In the genomic region with DNA sequence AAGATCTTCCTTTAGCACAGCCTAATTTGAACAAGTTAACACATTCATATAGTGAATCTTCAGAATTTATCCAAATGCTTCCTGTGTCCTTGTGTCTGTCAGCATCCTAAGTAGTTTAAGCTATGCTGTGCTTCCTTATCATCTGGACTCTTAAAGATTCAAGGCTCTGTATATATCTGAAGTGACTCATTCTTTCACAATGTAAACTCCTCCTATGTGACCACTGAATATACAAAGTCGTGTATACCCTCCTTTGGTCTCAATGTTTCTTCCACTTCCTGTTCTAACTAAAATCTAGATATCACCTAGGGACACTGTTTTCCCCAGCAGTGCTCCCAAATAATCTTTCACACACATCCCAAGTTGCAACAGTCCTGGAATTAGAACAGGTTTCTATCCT, we compare ENCODE assay signal across 24 cellular contexts.
DNase-seq lines count a peak whose midpoint lies in the region; ATAC-seq and TF ChIP-seq lines count a peak whose summit lies in the region.
"Had no signal": no experiment of that assay in that cellular context is flagged by ENCODE, and none has a peak within 500 bp of the region (broad histone marks: within the 10 kb centered on the region; RNA-seq: fewer than 3 reads in every experiment).

No MANE protein-coding gene starts in this region.

- CTCF ChIA-PET in A673 (lab: Charles Lee): no interaction called here
- CTCF ChIA-PET in activated CD8-positive, alpha-beta T cell treated with anti-CD3 and anti-CD28 coated beads, Interleukin-2, amount 10 ng/mL, durations not matched to agents 7 days and 5 days (lab: Charles Lee): no interaction called here

- DNase-seq in A673 (ENCODE audit: low spot score): peak; percentile 3
- DNase-seq in HT-29 (ENCODE audit: low spot score): peak; percentile 56
- no peak for DNase-seq in RWPE2 (ENCODE audit: low spot score)
- DNase-seq in fibroblast of peridontal ligament (ENCODE audit: extremely low read depth): peak; percentile 27
- DNase-seq in NCI-H2196 treated with DMSO at 0.1 percent for 48 hours (lab: John Stamatoyannopoulos, UW; ENCODE audit: unreplicated experiment): no peak
- DNase-seq in activated CD8-positive, alpha-beta T cell treated with anti-CD3 and anti-CD28 coated beads, Interleukin-2, amount 10 ng/mL, durations not matched to agents 7 days and 5 days: no peak
- no peak for DNase-seq in NCI-H748 treated with DMSO at 0.1 percent for 48 hours (lab: John Stamatoyannopoulos, UW)
- no peak for DNase-seq in iPS-NIHi7 (ENCODE audit: extremely low spot score)
- DNase-seq: activated B cell treated with CpG ODN at 0.5 μM for 24 hours; activated CD4-positive, alpha-beta memory T cell treated with anti-CD3 and anti-CD28 coated beads for 36 hours; activated gamma-delta T cell; activated T-cell treated with anti-CD3 and anti-CD28 coated beads for 4 hours; caudate nucleus; DMS 273 treated with DMSO at 0.1 percent for 48 hours; left colon; natural killer cell; NCI-H1417 treated with DMSO at 0.1 percent for 48 hours; NCI-H526; right lobe of liver; SK-N-SH; testis had no signal

- no TSS peak for BruUV-seq in A673 (replicated peaks; lab: Mats Ljungman, UMichigan)

- H3K4me3 ChIP-seq in A673 (ENCODE audit: low read depth, low read length, poor library complexity, severe bottlenecking): no peak overlapping the region
- no peak overlapping the region for H3K4me3 ChIP-seq in RWPE2 (ENCODE audit: severe bottlenecking)
- H3K4me3 ChIP-seq: A549, GM23338, right lobe of liver, testis had no signal

- no peaks in the 10 kb centered on the region for H3K36me3 Mint-ChIP-seq in activated CD8-positive, alpha-beta T cell treated with anti-CD3 and anti-CD28 coated beads, Interleukin-2, amount 10 ng/mL, durations not matched to agents 7 days and 5 days (ENCODE audit: low read depth)
- H3K36me3 Mint-ChIP-seq: activated CD4-positive, alpha-beta memory T cell treated with anti-CD3 and anti-CD28 coated beads for 36 hours had no signal

- H3K4me1 Mint-ChIP-seq in activated CD8-positive, alpha-beta T cell treated with anti-CD3 and anti-CD28 coated beads, Interleukin-2, amount 10 ng/mL, durations not matched to agents 7 days and 5 days (ENCODE audit: low read depth): no peaks in the 10 kb centered on the region
- H3K4me1 Mint-ChIP-seq: activated B cell treated with CpG ODN at 0.5 μM for 24 hours, natural killer cell had no signal

- H3K27ac Mint-ChIP-seq in activated CD8-positive, alpha-beta T cell treated with anti-CD3 and anti-CD28 coated beads, Interleukin-2, amount 10 ng/mL, durations not matched to agents 7 days and 5 days: no peak overlapping the region
- H3K27ac Mint-ChIP-seq: activated B cell treated with CpG ODN at 0.5 μM for 24 hours; activated CD4-positive, alpha-beta memory T cell treated with anti-CD3 and anti-CD28 coated beads for 36 hours; GM23338; natural killer cell had no signal

- POLR2A ChIA-PET in A673 (lab: Charles Lee; ENCODE audit: low non-redundant PET): no interaction called here
- POLR2A ChIA-PET in activated CD8-positive, alpha-beta T cell treated with anti-CD3 and anti-CD28 coated beads, Interleukin-2, amount 10 ng/mL, durations not matched to agents 7 days and 5 days (lab: Charles Lee): no interaction called here

- TF ChIP-seq CTCF in A673 (conservative IDR thresholded peaks at IDR 0.05; ENCODE audit: low read depth, low read length) (no peak), RWPE2 (IDR thresholded peaks at IDR 0.05; ENCODE audit: poor library complexity, severe bottlenecking) (no peak)

- no peak overlapping the region for H3K4me3 Mint-ChIP-seq in activated CD8-positive, alpha-beta T cell treated with anti-CD3 and anti-CD28 coated beads, Interleukin-2, amount 10 ng/mL, durations not matched to agents 7 days and 5 days
- H3K4me3 Mint-ChIP-seq: activated B cell treated with CpG ODN at 0.5 μM for 24 hours; activated CD4-positive, alpha-beta memory T cell treated with anti-CD3 and anti-CD28 coated beads for 36 hours; GM23338; natural killer cell had no signal

- H3K27me3 ChIP-seq in A673 (replicated peaks; ENCODE audit: insufficient read depth, low read depth, low read length, poor library complexity): no peaks in the 10 kb centered on the region
- H3K27me3 ChIP-seq in RWPE2 (ENCODE audit: insufficient read depth, poor library complexity, severe bottlenecking): peaks cover 9% of the 10 kb centered on the region
- H3K27me3 ChIP-seq: right lobe of liver, testis had no signal

- no peaks in the 10 kb centered on the region for H3K9me3 ChIP-seq in A673 (ENCODE audit: low read depth, low read length, poor library complexity, severe bottlenecking)
- no peaks in the 10 kb centered on the region for H3K9me3 ChIP-seq in RWPE2 (ENCODE audit: severe bottlenecking)
- H3K9me3 ChIP-seq: right lobe of liver, SK-N-SH, testis had no signal

- H3K9me3 Mint-ChIP-seq in activated CD8-positive, alpha-beta T cell treated with anti-CD3 and anti-CD28 coated beads, Interleukin-2, amount 10 ng/mL, durations not matched to agents 7 days and 5 days (ENCODE audit: insufficient read depth): peaks cover under 1% of the 10 kb centered on the region
- H3K9me3 Mint-ChIP-seq: GM23338 had no signal

- no peaks in the 10 kb centered on the region for H3K4me1 ChIP-seq in A673 (ENCODE audit: insufficient read depth, low read length, poor library complexity, severe bottlenecking)
- H3K4me1 ChIP-seq in RWPE2 (ENCODE audit: insufficient read depth, poor library complexity, severe bottlenecking): peaks cover 3% of the 10 kb centered on the region
- H3K4me1 ChIP-seq: A549, right lobe of liver, testis had no signal

- no peaks in the 10 kb centered on the region for H3K27me3 Mint-ChIP-seq in activated CD8-positive, alpha-beta T cell treated with anti-CD3 and anti-CD28 coated beads, Interleukin-2, amount 10 ng/mL, durations not matched to agents 7 days and 5 days (ENCODE audit: low read depth)
- H3K27me3 Mint-ChIP-seq: activated B cell treated with CpG ODN at 0.5 μM for 24 hours; activated CD4-positive, alpha-beta memory T cell treated with anti-CD3 and anti-CD28 coated beads for 36 hours had no signal

- H3K36me3 ChIP-seq in A673 (ENCODE audit: insufficient read depth, low read length, poor library complexity, severe bottlenecking) (no peaks in the 10 kb centered on the region), RWPE2 (ENCODE audit: low read depth) (no peaks in the 10 kb centered on the region)
- H3K36me3 ChIP-seq: right lobe of liver had no signal

- intact Hi-C loops in A673 (cut with micrococcal nuclease; ENCODE audit: unreplicated experiment): no loop called here

- H3K27ac ChIP-seq in A673 (ENCODE audit: low read depth, low read length, poor library complexity, severe bottlenecking) (no peak overlapping the region), RWPE2 (ENCODE audit: poor library complexity, severe bottlenecking) (no peak overlapping the region)
- H3K27ac ChIP-seq: A549, parathyroid adenoma, right lobe of liver, testis had no signal

- ATAC-seq in RWPE2 (ENCODE audit: low read depth): peak; percentile 67; the same call in 2 of the 3 replicates
- ATAC-seq in activated CD8-positive, alpha-beta T cell treated with anti-CD3 and anti-CD28 coated beads, Interleukin-2, amount 10 ng/mL, durations not matched to agents 7 days and 5 days: no peak
- ATAC-seq: A549, GM23338, left colon, natural killer cell, right lobe of liver had no signal

Comparison
In these comparisons a context has a peak if more than half of its experiments do, and no peak if none do; other contexts are left out.
1. DNase-seq: peak in A673 (single experiment), HT-29 (single experiment) and fibroblast of peridontal ligament (single experiment); none in RWPE2 (single experiment), NCI-H2196 treated with DMSO at 0.1 percent for 48 hours (single experiment), activated CD8-positive, alpha-beta T cell treated with anti-CD3 and anti-CD28 coated beads, Interleukin-2, amount 10 ng/mL, durations not matched to agents 7 days and 5 days (single experiment), NCI-H748 treated with DMSO at 0.1 percent for 48 hours (single experiment) and iPS-NIHi7 (single experiment).